7 cellular contexts compared by ENCODE assay signal in genomic region chr14:101681795-101682194, GRCh38.
"Had no signal": no experiment of that assay in that cellular context is flagged by ENCODE, and none has a peak within 500 bp of the region (broad histone marks: within the 10 kb centered on the region; RNA-seq: fewer than 3 reads in every experiment).

No MANE protein-coding gene starts in this region.

- H3K4me2 ChIP-seq: KMS-11 had no signal

- H3K9ac ChIP-seq: KMS-11 had no signal

- FAIRE-seq: HepG2, HTR-8/SVneo had no signal

- ATAC-seq: HepG2 had no signal

- H3K27ac ChIP-seq: HL-60, KMS-11 had no signal

- DNase-seq: IMR-90, KBM-7, KG1 had no signal
